ENCODE assay signal across 8 cellular contexts in genomic region chr17:75087558-75088453, GRCh38. TPM values are rescaled to one million over a fixed set of nuclear protein-coding genes. Genes with fewer than 3 reads are reported as not detected.
DNase-seq lines count a peak whose midpoint lies in the region; ATAC-seq and TF ChIP-seq lines count a peak whose summit lies in the region.

SLC16A5 (plus strand) TSS chr17:75087954; CDS start chr17:75093637, 5,683 bp downstream.

- peak within 1 kb of the TSS; percentile 82 for H3K27ac ChIP-seq in iPS-20b (ENCODE audit: low read length)
- peak within 1 kb of the TSS; percentile 87 for H3K27ac ChIP-seq in smooth muscle cell (ENCODE audit: low read depth)

- DNase-seq in G401 (ENCODE audit: low spot score) (peak; percentile 69), T-helper 2 cell (peak in 3 of 5 experiments; percentile 22 to 56 (median 26)), cardiac fibroblast (ENCODE audit: low read depth in 2 of 2) (peak; percentile 61 to 87), smooth muscle cell (lab: John Stamatoyannopoulos, UW; ENCODE audit: unreplicated experiment) (peak; percentile 72)

- WGBS in smooth muscle cell (ENCODE audit: low lambda C conversion rate), result under 1% methylated on average over 52 of the region's 69 CpGs

- peaks cover 15% of the 10 kb centered on the region for H3F3A ChIP-seq in smooth muscle cell (ENCODE audit: low read depth)

- no peaks in the 10 kb centered on the region for H3K9me3 ChIP-seq in iPS-20b (ENCODE audit: insufficient read depth, low read depth, low read length)
- H3K9me3 ChIP-seq in smooth muscle cell (replicated peaks; ENCODE audit: low read depth), result no peaks in the 10 kb centered on the region

- in situ Hi-C loops in G401 (cut with HindIII; ENCODE audit: low sequenced_read_pairs), result no loop called here

- no peaks in the 10 kb centered on the region for H3K27me3 ChIP-seq in iPS-20b (ENCODE audit: insufficient read depth, low read length)
- no peaks in the 10 kb centered on the region for H3K27me3 ChIP-seq in smooth muscle cell (ENCODE audit: low read depth)

- H3K9ac ChIP-seq in iPS-20b (ENCODE audit: low read depth, low read length) (peak within 1 kb of the TSS; percentile 86; the same call in 1 of the 2 replicates), smooth muscle cell (ENCODE audit: low read depth) (peak within 1 kb of the TSS; percentile 76)

- peak within 1 kb of the TSS; percentile 94 for H3K4me2 ChIP-seq in smooth muscle cell

- H3K36me3 ChIP-seq in iPS-20b (ENCODE audit: insufficient read depth, low read depth, low read length) (no peaks in the 10 kb centered on the region), smooth muscle cell (ENCODE audit: low read depth) (no peaks in the 10 kb centered on the region)

- H4K20me1 ChIP-seq in smooth muscle cell (ENCODE audit: low read depth), result no peaks in the 10 kb centered on the region

- H3K79me2 ChIP-seq in smooth muscle cell (ENCODE audit: low read depth), result peaks cover 25% of the 10 kb centered on the region

- no peak for TF ChIP-seq CTCF in cardiac fibroblast (IDR thresholded peaks at IDR 0.05; ENCODE audit: low read depth, low read length)
- TF ChIP-seq CTCF in smooth muscle cell (IDR thresholded peaks at IDR 0.05; ENCODE audit: borderline replicate concordance, insufficient read depth, poor library complexity, severe bottlenecking), result no peak

- H3K4me1 ChIP-seq in iPS-20b (ENCODE audit: insufficient read depth, low read length) (peaks cover 23% of the 10 kb centered on the region), smooth muscle cell (ENCODE audit: low read depth) (peaks cover 24% of the 10 kb centered on the region)

- peak within 1 kb of the TSS; percentile 51 to 55 for H3K4me3 ChIP-seq in cardiac fibroblast (replicated peaks in 1 of 2; ENCODE audit: low read depth in 2 of 2, low read length in 2 of 2)
- peak within 1 kb of the TSS; percentile 77 for H3K4me3 ChIP-seq in iPS-20b (ENCODE audit: low read length)
- H3K4me3 ChIP-seq in smooth muscle cell, result peak within 1 kb of the TSS; percentile 87

- ATAC-seq in HG02973 (IDR thresholded peaks at IDR 0.05; ENCODE audit: unreplicated experiment), result peak; percentile 45
- ATAC-seq in HG03097 (IDR thresholded peaks at IDR 0.05; ENCODE audit: low FRiP score, unreplicated experiment), result no peak
- ATAC-seq in HG03175 (IDR thresholded peaks at IDR 0.05; ENCODE audit: unreplicated experiment), result no peak

- peak within 1 kb of the TSS; percentile 91 for H2AFZ ChIP-seq in smooth muscle cell (ENCODE audit: low read depth)

RNA-seq across cellular contexts. Expression of gene SLC16A5, which starts in this region (rescaled TPM):
- 11.0 and 25.5 TPM in 2 replicates for total RNA-seq in G401 (2014; rRNA removed; shearing (Covaris generic))
- 11.1 and 17.1 TPM in 2 replicates for total RNA-seq in smooth muscle cell
- 19.5 and 22.0 TPM in 2 replicates for polyA plus RNA-seq in smooth muscle cell
